ENCODE assay signal across 8 cellular contexts in the genomic region with DNA sequence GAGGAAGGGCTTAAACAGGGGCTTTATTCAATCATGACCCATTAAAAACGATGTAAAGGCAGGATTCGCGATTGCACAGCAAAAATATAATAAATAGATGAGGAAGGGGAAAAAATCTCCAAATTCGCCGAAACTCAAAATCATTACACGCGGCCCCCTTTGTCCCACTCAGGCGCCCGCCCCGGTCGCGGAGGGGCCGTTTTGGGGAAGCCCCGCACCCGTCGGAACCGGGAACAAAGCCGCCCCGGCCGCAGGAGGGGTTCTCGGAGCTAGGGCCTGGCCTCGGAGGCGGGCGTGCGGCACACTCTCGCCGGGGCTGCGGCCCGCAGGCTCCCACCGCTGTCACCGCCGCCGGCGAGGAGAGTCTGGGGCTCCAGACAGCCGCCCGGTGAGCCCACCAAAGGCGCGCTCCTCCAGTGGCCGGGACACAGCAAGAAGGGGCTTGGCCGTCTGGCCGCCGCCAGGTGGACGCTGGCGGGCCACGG. TPM values are rescaled to one million over a fixed set of nuclear protein-coding genes. Genes with fewer than 3 reads are reported as not detected.
DNase-seq lines count a peak whose midpoint lies in the region; ATAC-seq and TF ChIP-seq lines count a peak whose summit lies in the region.

No MANE protein-coding gene starts in this region.

- H2BK12ac ChIP-seq in neuronal stem cell (ENCODE audit: low read length), result no peak overlapping the region

- H3K36me3 ChIP-seq in CD8-positive, alpha-beta T cell (ENCODE audit: insufficient read depth, low read length), result no peaks in the 10 kb centered on the region
- H3K36me3 ChIP-seq in esophagus muscularis mucosa (no peaks in the 10 kb centered on the region), neuronal stem cell (replicated peaks in 1 of 2; ENCODE audit: control insufficient read depth in 2 of 2, insufficient read depth in 2 of 2, low read length in 2 of 2) (no peaks in the 10 kb centered on the region), urinary bladder (ENCODE audit: insufficient read depth) (no peaks in the 10 kb centered on the region)

- H2BK5ac ChIP-seq in neuronal stem cell (ENCODE audit: low read length), result peak overlapping the region; percentile 96

- H3K4me2 ChIP-seq in neuronal stem cell (ENCODE audit: insufficient read depth, low read length, poor library complexity, severe bottlenecking), result peak overlapping the region; percentile 23

- H2BK15ac ChIP-seq in neuronal stem cell (ENCODE audit: low read length), result no peak overlapping the region

- H2AK5ac ChIP-seq in neuronal stem cell (ENCODE audit: low read depth, low read length), result peak overlapping the region; percentile 84

- peaks cover 1% of the 10 kb centered on the region for H3K79me1 ChIP-seq in neuronal stem cell (ENCODE audit: low read depth, low read length)

- CTCF ChIA-PET in CD8-positive, alpha-beta T cell (lab: Charles Lee), result no interaction called here

- DNase-seq in CD8-positive, alpha-beta T cell, result peak in 6 of 7 experiments; percentile 15 to 65 (median 33)
- DNase-seq in activated CD8-positive, alpha-beta memory T cell treated with anti-CD3 and anti-CD28 coated beads, Interleukin-2, amount 50 U/mL, for 48 hours, result peak; percentile 73
- DNase-seq in esophagus muscularis mucosa (ENCODE audit: extremely low spot score) (no peak), neuronal stem cell (ENCODE audit: low spot score) (peak; percentile 8), AG08396 (ENCODE audit: low spot score) (no peak)

- H4K91ac ChIP-seq in neuronal stem cell (ENCODE audit: low read depth, low read length, poor library complexity), result no peak overlapping the region

- H3K4me3 Mint-ChIP-seq in CD8-positive, alpha-beta T cell, result peak overlapping the region; percentile 94

- H3K36me3 Mint-ChIP-seq in CD8-positive, alpha-beta T cell, result peaks cover 7% of the 10 kb centered on the region

- intact Hi-C loops in CD8-positive, alpha-beta T cell (cut with DNase I, micrococcal nuclease), result loop anchor here (2.0 to 10.0 kb wide), 9 partner anchors 312 to 1794 kb away; a partner anchor contains a TSS
- intact Hi-C loops in esophagus muscularis mucosa (cut with DNase I), result no loop called here

- H2AFZ ChIP-seq in neuronal stem cell (ENCODE audit: low read length), result peak overlapping the region; percentile 88

- WGBS in esophagus muscularis mucosa, result under 1% methylated on average over 38 of the region's 45 CpGs
- no CpG with 5 or more reads among the region's 45 CpGs for WGBS in neuronal stem cell (ENCODE audit: extremely low coverage in 2 of 2, insufficient read length in 2 of 2, insufficient replicate concordance in 1 of 2), 2 donors
- WGBS in urinary bladder, result under 1% methylated on average over 45 of the region's 45 CpGs

- peaks cover 9% of the 10 kb centered on the region for H3K4me1 ChIP-seq in CD8-positive, alpha-beta T cell (ENCODE audit: insufficient read depth, low read length)
- H3K4me1 ChIP-seq in esophagus muscularis mucosa (peaks cover 7 to 29% (median 16%) of the 10 kb centered on the region in 4 donors), neuronal stem cell (ENCODE audit: control insufficient read depth in 2 of 2, insufficient read depth in 1 of 2, low read depth in 1 of 2, low read length in 2 of 2) (peaks cover 1 to 5% of the 10 kb centered on the region in 2 donors), urinary bladder (ENCODE audit: insufficient read depth) (no peaks in the 10 kb centered on the region)

- H3K9ac ChIP-seq in neuronal stem cell (ENCODE audit: low read depth, low read length, poor library complexity), result peak overlapping the region; percentile 84

- peak overlapping the region; percentile 74 for H3K4me3 ChIP-seq in CD8-positive, alpha-beta T cell (ENCODE audit: low read depth, low read length)
- peak overlapping the region; percentile 78 to 99 (median 86) for H3K4me3 ChIP-seq in esophagus muscularis mucosa
- peak overlapping the region; percentile 90 to 97 for H3K4me3 ChIP-seq in neuronal stem cell (ENCODE audit: low read length in 2 of 2)
- H3K4me3 ChIP-seq in urinary bladder (ENCODE audit: low read depth, low read length), result peak overlapping the region; percentile 95

- H3K14ac ChIP-seq in neuronal stem cell (ENCODE audit: low read length), result peak overlapping the region; percentile 63

- POLR2A ChIA-PET in CD8-positive, alpha-beta T cell (lab: Charles Lee), result interaction anchor here (0.6 to 1.6 kb wide), 4 partner anchors 14 to 143 kb away, joined by 3 to 7 read pairs (median 4); a partner anchor contains a TSS

- H3K9me3 Mint-ChIP-seq in CD8-positive, alpha-beta T cell, result no peaks in the 10 kb centered on the region

- H2BK120ac ChIP-seq in neuronal stem cell (ENCODE audit: low read depth, low read length), result no peak overlapping the region

- no peak for TF ChIP-seq RAD21 in Ishikawa (IDR thresholded peaks at IDR 0.05; ENCODE audit: low read depth)

- H3K18ac ChIP-seq in neuronal stem cell (ENCODE audit: low read length), result peak overlapping the region; percentile 98

- TF ChIP-seq POLR2A in esophagus muscularis mucosa (IDR thresholded peaks at IDR 0.05; ENCODE audit: low read depth), result no peak

- no peaks in the 10 kb centered on the region for H3K27me3 Mint-ChIP-seq in CD8-positive, alpha-beta T cell (ENCODE audit: low read depth)

- no peak overlapping the region for H4K8ac ChIP-seq in neuronal stem cell (ENCODE audit: low read depth, low read length)

- H3K27ac Mint-ChIP-seq in CD8-positive, alpha-beta T cell, result peak overlapping the region; percentile 93

- TF ChIP-seq CTCF in CD8-positive, alpha-beta T cell (IDR thresholded peaks at IDR 0.05), result no peak
- TF ChIP-seq CTCF in esophagus muscularis mucosa (IDR thresholded peaks at IDR 0.05), result no peak

- H3K27ac ChIP-seq in CD8-positive, alpha-beta T cell (ENCODE audit: low read depth, low read length), result peak overlapping the region; percentile 73
- H3K27ac ChIP-seq in esophagus muscularis mucosa (replicated peaks in 1 of 4), result peak overlapping the region; percentile 88 to 93 (median 91)
- H3K27ac ChIP-seq in neuronal stem cell (replicated peaks; ENCODE audit: low read length), result peak overlapping the region; percentile 89
- peak overlapping the region; percentile 89 for H3K27ac ChIP-seq in urinary bladder (ENCODE audit: low read depth)

- no peaks in the 10 kb centered on the region for H3K27me3 ChIP-seq in CD8-positive, alpha-beta T cell (ENCODE audit: insufficient read depth, low read length)
- no peaks in the 10 kb centered on the region for H3K27me3 ChIP-seq in esophagus muscularis mucosa
- peaks cover 0 to 16% (median 0%) of the 10 kb centered on the region in 3 experiments for H3K27me3 ChIP-seq in neuronal stem cell (ENCODE audit: control insufficient read depth in 3 of 3, insufficient read depth in 3 of 3, low read depth in 1 of 3, low read length in 3 of 3)

- TF ChIP-seq EP300 in Ishikawa (IDR thresholded peaks at IDR 0.05; ENCODE audit: borderline replicate concordance) (no peak), esophagus muscularis mucosa (IDR thresholded peaks at IDR 0.05) (no peak)

- no peaks in the 10 kb centered on the region for H3K9me3 ChIP-seq in CD8-positive, alpha-beta T cell (ENCODE audit: low read length)
- H3K9me3 ChIP-seq in esophagus muscularis mucosa (no peaks in the 10 kb centered on the region), neuronal stem cell (replicated peaks in 1 of 2; ENCODE audit: control insufficient read depth in 2 of 2, insufficient read depth in 1 of 2, low read depth in 1 of 2, low read length in 2 of 2) (peaks cover 0 to 4% of the 10 kb centered on the region in 2 donors)

- peak; percentile 7 for ATAC-seq in CD8-positive, alpha-beta T cell
- peak; percentile 9 for ATAC-seq in GM21390 (IDR thresholded peaks at IDR 0.05; ENCODE audit: unreplicated experiment)

- peak overlapping the region; percentile 98 for H3K23ac ChIP-seq in neuronal stem cell (ENCODE audit: low read depth, low read length, poor library complexity)

- H3K4me1 Mint-ChIP-seq in CD8-positive, alpha-beta T cell (ENCODE audit: low read depth), result peaks cover 27% of the 10 kb centered on the region

- H3K4ac ChIP-seq in neuronal stem cell (ENCODE audit: low read length), result no peak overlapping the region

TF ChIP-seq in Ishikawa, 13 proteins besides CTCF, POLR2A, EP300 and RAD21:
- TF ChIP-seq ZBTB7A (IDR thresholded peaks at IDR 0.05; ENCODE audit: low read depth) (peak; percentile 24; the same call in 1 of the 2 replicates), CREB1 (IDR thresholded peaks at IDR 0.05; ENCODE audit: low read depth) (no peak), TEAD4 (IDR thresholded peaks at IDR 0.05) (no peak), TAF1 (IDR thresholded peaks at IDR 0.05; ENCODE audit: low read depth) (no peak; the same call in 1 of the 2 replicates), NFIC (IDR thresholded peaks at IDR 0.05) (no peak)
TF ChIP-seq in Ishikawa: peak in this region for 1.

RNA-seq across cellular contexts. Expression of a gene that starts 0.5 kb away (rescaled TPM):
- total RNA-seq in CD8-positive, alpha-beta T cell, result 10 to 100 TPM; 13.9 to 14.0 TPM
- total RNA-seq in esophagus muscularis mucosa (10 to 100 TPM in 1 of 4 donors, 1 to 10 TPM in 3; 7.0 to 11.2 (median 8.6) TPM), urinary bladder (11.7 TPM)
- 33.7 TPM for polyA plus RNA-seq in neuronal stem cell (2013, experiment 1 of 2)
- 35.6 TPM for polyA plus RNA-seq in neuronal stem cell (2013, experiment 2 of 2)
- 6.4 TPM for polyA plus RNA-seq in urinary bladder

RNA-seq across cellular contexts. Expression of a gene that starts 53.7 kb away (rescaled TPM):
- under 1 TPM in 1 of 2 experiments, not detected in 1; 0.08 TPM for total RNA-seq in CD8-positive, alpha-beta T cell
- total RNA-seq in esophagus muscularis mucosa (1 to 10 TPM; 2.5 to 5.7 (median 3.6) TPM), urinary bladder (4.8 TPM)
- 19.5 TPM for polyA plus RNA-seq in neuronal stem cell (2013, experiment 1 of 2)
- polyA plus RNA-seq in neuronal stem cell (2013, experiment 2 of 2), result 19.1 TPM
- 3.7 TPM for polyA plus RNA-seq in urinary bladder

Comparison
In these comparisons a context has a peak if more than half of its experiments do, and no peak if none do; other contexts are left out.
1. DNase-seq: peak in CD8-positive, alpha-beta T cell (6 of 7), activated CD8-positive, alpha-beta memory T cell treated with anti-CD3 and anti-CD28 coated beads, Interleukin-2, amount 50 U/mL, for 48 hours (single experiment) and neuronal stem cell (single experiment); none in esophagus muscularis mucosa (single experiment) and AG08396 (single experiment).
2. Peak in every context shown above with its lines, with median percentiles within 50 percentile points of each other: H3K27ac ChIP-seq and H3K4me3 ChIP-seq.